ENCODE assay signal across 2 cellular contexts in the genomic region with DNA sequence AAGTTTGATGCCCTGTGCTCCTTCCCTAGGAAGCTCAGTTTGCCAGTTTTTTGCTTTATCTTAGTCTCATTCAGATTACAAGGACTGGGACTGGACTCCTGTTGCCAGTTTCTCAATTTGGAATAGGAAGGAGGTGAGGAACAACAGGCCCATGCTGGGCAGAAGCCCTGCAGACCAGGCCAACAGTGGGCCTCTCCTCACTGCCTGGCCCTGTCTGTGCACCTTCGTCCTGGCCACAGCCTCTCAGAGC.
TF ChIP-seq lines count a peak whose summit lies in the region.

No MANE protein-coding gene starts in this region.

TF ChIP-seq in A549, 52 proteins besides CTCF, POLR2A, EP300 and RAD21 (continued from another document):
- TF ChIP-seq, protein P1, sequence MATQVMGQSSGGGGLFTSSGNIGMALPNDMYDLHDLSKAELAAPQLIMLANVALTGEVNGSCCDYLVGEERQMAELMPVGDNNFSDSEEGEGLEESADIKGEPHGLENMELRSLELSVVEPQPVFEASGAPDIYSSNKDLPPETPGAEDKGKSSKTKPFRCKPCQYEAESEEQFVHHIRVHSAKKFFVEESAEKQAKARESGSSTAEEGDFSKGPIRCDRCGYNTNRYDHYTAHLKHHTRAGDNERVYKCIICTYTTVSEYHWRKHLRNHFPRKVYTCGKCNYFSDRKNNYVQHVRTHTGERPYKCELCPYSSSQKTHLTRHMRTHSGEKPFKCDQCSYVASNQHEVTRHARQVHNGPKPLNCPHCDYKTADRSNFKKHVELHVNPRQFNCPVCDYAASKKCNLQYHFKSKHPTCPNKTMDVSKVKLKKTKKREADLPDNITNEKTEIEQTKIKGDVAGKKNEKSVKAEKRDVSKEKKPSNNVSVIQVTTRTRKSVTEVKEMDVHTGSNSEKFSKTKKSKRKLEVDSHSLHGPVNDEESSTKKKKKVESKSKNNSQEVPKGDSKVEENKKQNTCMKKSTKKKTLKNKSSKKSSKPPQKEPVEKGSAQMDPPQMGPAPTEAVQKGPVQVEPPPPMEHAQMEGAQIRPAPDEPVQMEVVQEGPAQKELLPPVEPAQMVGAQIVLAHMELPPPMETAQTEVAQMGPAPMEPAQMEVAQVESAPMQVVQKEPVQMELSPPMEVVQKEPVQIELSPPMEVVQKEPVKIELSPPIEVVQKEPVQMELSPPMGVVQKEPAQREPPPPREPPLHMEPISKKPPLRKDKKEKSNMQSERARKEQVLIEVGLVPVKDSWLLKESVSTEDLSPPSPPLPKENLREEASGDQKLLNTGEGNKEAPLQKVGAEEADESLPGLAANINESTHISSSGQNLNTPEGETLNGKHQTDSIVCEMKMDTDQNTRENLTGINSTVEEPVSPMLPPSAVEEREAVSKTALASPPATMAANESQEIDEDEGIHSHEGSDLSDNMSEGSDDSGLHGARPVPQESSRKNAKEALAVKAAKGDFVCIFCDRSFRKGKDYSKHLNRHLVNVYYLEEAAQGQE (IDR thresholded peaks at IDR 0.05): no peak
- TF ChIP-seq, protein P2, sequence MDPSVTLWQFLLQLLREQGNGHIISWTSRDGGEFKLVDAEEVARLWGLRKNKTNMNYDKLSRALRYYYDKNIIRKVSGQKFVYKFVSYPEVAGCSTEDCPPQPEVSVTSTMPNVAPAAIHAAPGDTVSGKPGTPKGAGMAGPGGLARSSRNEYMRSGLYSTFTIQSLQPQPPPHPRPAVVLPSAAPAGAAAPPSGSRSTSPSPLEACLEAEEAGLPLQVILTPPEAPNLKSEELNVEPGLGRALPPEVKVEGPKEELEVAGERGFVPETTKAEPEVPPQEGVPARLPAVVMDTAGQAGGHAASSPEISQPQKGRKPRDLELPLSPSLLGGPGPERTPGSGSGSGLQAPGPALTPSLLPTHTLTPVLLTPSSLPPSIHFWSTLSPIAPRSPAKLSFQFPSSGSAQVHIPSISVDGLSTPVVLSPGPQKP (IDR thresholded peaks at IDR 0.05; ENCODE audit: low read depth, low read length): no peak
- TF ChIP-seq, protein P3, sequence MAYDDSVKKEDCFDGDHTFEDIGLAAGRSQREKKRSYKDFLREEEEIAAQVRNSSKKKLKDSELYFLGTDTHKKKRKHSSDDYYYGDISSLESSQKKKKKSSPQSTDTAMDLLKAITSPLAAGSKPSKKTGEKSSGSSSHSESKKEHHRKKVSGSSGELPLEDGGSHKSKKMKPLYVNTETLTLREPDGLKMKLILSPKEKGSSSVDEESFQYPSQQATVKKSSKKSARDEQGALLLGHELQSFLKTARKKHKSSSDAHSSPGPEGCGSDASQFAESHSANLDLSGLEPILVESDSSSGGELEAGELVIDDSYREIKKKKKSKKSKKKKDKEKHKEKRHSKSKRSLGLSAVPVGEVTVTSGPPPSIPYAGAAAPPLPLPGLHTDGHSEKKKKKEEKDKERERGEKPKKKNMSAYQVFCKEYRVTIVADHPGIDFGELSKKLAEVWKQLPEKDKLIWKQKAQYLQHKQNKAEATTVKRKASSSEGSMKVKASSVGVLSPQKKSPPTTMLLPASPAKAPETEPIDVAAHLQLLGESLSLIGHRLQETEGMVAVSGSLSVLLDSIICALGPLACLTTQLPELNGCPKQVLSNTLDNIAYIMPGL (CRISPR knock-in tag; IDR thresholded peaks at IDR 0.05; ENCODE audit: borderline replicate concordance): no peak
- TF ChIP-seq ZNF302 (CRISPR knock-in tag; IDR thresholded peaks at IDR 0.05) (no peak), FOSL2 (IDR thresholded peaks at IDR 0.05) (no peak), FOSL2 (CRISPR knock-in tag; IDR thresholded peaks at IDR 0.05) (no peak), GATA3 (IDR thresholded peaks at IDR 0.05; ENCODE audit: borderline replicate concordance) (no peak), CHD2 (IDR thresholded peaks at IDR 0.05; ENCODE audit: low read length, partially characterized antibody) (no peak), SREBF2 (IDR thresholded peaks at IDR 0.05) (no peak), HOXB13 (CRISPR knock-in tag; IDR thresholded peaks at IDR 0.05; ENCODE audit: low read depth) (no peak), JUN (IDR thresholded peaks at IDR 0.05) (no peak), CHD4 (IDR thresholded peaks at IDR 0.05; ENCODE audit: borderline replicate concordance) (no peak), EHF (CRISPR knock-in tag; IDR thresholded peaks at IDR 0.05) (no peak), RCOR1 (IDR thresholded peaks at IDR 0.05; ENCODE audit: low read depth, low read length) (no peak), POLR2AphosphoS2 (conservative IDR thresholded peaks at IDR 0.05; ENCODE audit: low read length) (no peak)

TF ChIP-seq in endothelial cell of umbilical vein, 7 proteins besides CTCF, POLR2A, EP300 and RAD21:
- TF ChIP-seq, protein P4, sequence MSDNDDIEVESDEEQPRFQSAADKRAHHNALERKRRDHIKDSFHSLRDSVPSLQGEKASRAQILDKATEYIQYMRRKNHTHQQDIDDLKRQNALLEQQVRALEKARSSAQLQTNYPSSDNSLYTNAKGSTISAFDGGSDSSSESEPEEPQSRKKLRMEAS (IDR thresholded peaks at IDR 0.05; ENCODE audit: insufficient read depth, insufficient read length): no peak
- TF ChIP-seq POLR2AphosphoS5 (IDR thresholded peaks at IDR 0.05; ENCODE audit: insufficient read depth, low read depth, low read length) (no peak), GATA2 (IDR thresholded peaks at IDR 0.05; ENCODE audit: insufficient read depth, insufficient read length, low read depth, low read length) (no peak), EZH2 (IDR thresholded peaks at IDR 0.05; ENCODE audit: borderline replicate concordance, low read depth, low read length, severe bottlenecking) (no peak), MYC (IDR thresholded peaks at IDR 0.05; ENCODE audit: low read depth, low read length) (no peak), FOS (IDR thresholded peaks at IDR 0.05; ENCODE audit: borderline replicate concordance, insufficient read depth, low read length) (no peak), JUN (IDR thresholded peaks at IDR 0.05; ENCODE audit: borderline replicate concordance, insufficient read depth, insufficient read length, low read depth) (no peak)
